ENCODE assay signal across 5 cellular contexts in the genomic region with DNA sequence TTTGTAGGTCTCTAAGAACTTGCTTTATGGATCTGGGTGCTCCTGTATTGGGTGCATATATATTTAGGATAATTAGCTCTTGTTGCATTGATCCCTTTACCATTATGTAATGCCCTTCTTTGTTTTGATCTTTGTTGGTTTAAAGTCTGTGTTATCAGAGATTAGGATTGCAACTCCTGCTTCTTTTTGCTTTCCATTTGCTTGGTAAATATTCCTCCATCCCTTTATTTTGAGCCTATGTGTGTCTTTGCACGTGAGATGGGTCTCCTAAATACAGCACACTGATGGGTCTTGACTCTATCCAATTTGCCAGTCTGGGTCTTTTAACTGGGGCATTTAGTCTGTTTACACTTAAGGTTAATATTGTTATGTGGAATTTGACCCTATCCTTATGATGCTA. TPM values are rescaled to one million over a fixed set of nuclear protein-coding genes. Genes with fewer than 3 reads are reported as not detected.
"Had no signal": no experiment of that assay in that cellular context is flagged by ENCODE, and none has a peak within 500 bp of the region (broad histone marks: within the 10 kb centered on the region; RNA-seq: fewer than 3 reads in every experiment).

No MANE protein-coding gene starts in this region.

RNA-seq across cellular contexts. Expression of a gene that starts 57.2 kb away (rescaled TPM):
- total RNA-seq: naive thymus-derived CD8-positive, alpha-beta T cell; natural killer cell; natural killer cell treated with Interleukin-12 subunit alpha and Interleukin-12 subunit beta and Interleukin-15 and Interleukin-18, amount 100 ng/mL, for 72 hours; pulmonary artery endothelial cell had no signal
- polyA plus RNA-seq: naive thymus-derived CD8-positive, alpha-beta T cell; neural cell had no signal
